8 cellular contexts compared by ENCODE assay signal in the genomic region with DNA sequence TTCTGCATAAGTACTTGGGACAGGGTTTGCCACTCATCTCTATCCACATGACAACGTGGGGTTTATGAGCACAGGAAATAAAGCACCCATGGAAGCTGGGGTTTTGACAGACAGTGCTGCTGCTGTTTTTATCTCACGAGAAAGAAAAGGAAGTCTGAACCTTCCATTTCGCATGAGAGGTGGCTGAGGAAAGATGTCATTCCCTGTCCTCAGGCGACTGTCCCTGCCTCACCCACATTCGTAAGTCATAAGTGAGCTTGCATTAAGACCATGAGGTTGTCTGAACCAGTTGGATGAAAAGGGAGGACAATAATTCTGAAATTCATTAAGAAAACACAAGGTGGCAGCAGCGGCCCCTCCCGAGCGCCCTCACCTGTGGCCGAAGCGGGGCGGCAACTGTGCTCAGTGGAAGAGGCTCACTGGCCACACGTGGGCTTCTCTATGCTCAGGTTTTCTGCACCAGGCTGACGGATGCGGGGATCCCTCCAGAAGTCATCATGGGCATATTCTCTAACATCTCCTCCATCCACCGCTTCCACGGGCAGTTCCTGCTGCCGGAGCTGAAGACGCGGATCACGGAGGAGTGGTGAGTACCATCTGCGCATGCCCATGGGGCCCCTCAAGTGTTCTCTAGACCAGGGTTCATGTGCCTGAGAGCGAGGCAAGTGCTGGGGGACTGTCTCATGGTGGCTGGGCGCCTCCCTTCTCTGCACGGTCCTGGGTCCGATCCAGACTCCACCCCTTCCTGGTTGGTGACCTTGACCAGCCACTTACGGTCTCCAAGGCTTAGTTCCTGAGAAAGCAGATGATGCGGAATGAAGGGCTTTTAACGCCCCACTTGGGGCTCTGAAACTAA. TPM values are rescaled to one million over a fixed set of nuclear protein-coding genes. Genes with fewer than 3 reads are reported as not detected.
A peak's percentile ranks its signal among the peaks of the same experiment; 100 is the strongest.
DNase-seq lines count a peak whose midpoint lies in the region; ATAC-seq and TF ChIP-seq lines count a peak whose summit lies in the region.

No MANE protein-coding gene starts in this region.

- peaks cover 8% of the 10 kb centered on the region for H3K4me1 ChIP-seq in DOHH2 (ENCODE audit: control insufficient read depth, low read length)
- no peaks in the 10 kb centered on the region for H3K4me1 ChIP-seq in cardiac muscle cell (ENCODE audit: low read depth)

- no peaks in the 10 kb centered on the region for H3F3A ChIP-seq in DOHH2 (ENCODE audit: control insufficient read depth, insufficient read depth)

- H3K36me3 ChIP-seq in DOHH2 (ENCODE audit: control insufficient read depth, low read length): peaks cover 17% of the 10 kb centered on the region
- no peaks in the 10 kb centered on the region for H3K36me3 ChIP-seq in cardiac muscle cell

- ATAC-seq in GM19467 (IDR thresholded peaks at IDR 0.05; ENCODE audit: unreplicated experiment): no peak
- no peak for ATAC-seq in HG02852 (IDR thresholded peaks at IDR 0.05; ENCODE audit: unreplicated experiment)

- H3K9me2 ChIP-seq in DOHH2 (replicated peaks; ENCODE audit: control insufficient read depth, low read length): no peaks in the 10 kb centered on the region

- no peak overlapping the region for H3K27ac ChIP-seq in DOHH2 (ENCODE audit: low read depth, low read length)
- no peak overlapping the region for H3K27ac ChIP-seq in HL-60 (replicated peaks)
- H3K27ac ChIP-seq in cardiac muscle cell: no peak overlapping the region

- DNase-seq in HL-60 (ENCODE audit: low read depth in 1 of 2, low spot score in 1 of 2) (peak; percentile 28 to 65), SHP77 (lab: John Stamatoyannopoulos, UW) (peak; percentile 74 to 88), cardiac muscle cell (ENCODE audit: low read depth in 1 of 2, low spot score in 1 of 2) (peak; percentile 60 to 72), retinal pigment epithelial cell (ENCODE audit: low read depth) (no peak)
- DNase-seq in activated naive CD4-positive, alpha-beta T cell (lab: John Stamatoyannopoulos, UW): peak in 3 of 4 experiments; percentile 21 to 43 (median 37)

- no peaks in the 10 kb centered on the region for H3K27me3 ChIP-seq in DOHH2 (ENCODE audit: control insufficient read depth, low read length)
- no peaks in the 10 kb centered on the region for H3K27me3 ChIP-seq in HL-60 (ENCODE audit: insufficient read depth, poor library complexity, severe bottlenecking)
- H3K27me3 ChIP-seq in cardiac muscle cell: peaks cover 9% of the 10 kb centered on the region

- H3K79me2 ChIP-seq in DOHH2 (ENCODE audit: control insufficient read depth, low read length): no peaks in the 10 kb centered on the region

- no peak overlapping the region for H3K4me2 ChIP-seq in DOHH2 (ENCODE audit: low read length)

- no peaks in the 10 kb centered on the region for H4K20me1 ChIP-seq in DOHH2 (ENCODE audit: control insufficient read depth, insufficient read depth, low read depth, low read length)

- TF ChIP-seq CTCF in DOHH2 (IDR thresholded peaks at IDR 0.05; ENCODE audit: low read depth, low read length, poor library complexity, severe bottlenecking) (peak; percentile 79), HL-60 (IDR thresholded peaks at IDR 0.05; ENCODE audit: insufficient read depth, low read length) (no peak), cardiac muscle cell (IDR thresholded peaks at IDR 0.05; ENCODE audit: low read depth, low read length) (peak; percentile 70), retinal pigment epithelial cell (conservative IDR thresholded peaks at IDR 0.05; ENCODE audit: low read depth, low read length) (peak; percentile 68)

- H3K9me3 ChIP-seq in DOHH2 (ENCODE audit: control insufficient read depth, insufficient read depth, low read length) (no peaks in the 10 kb centered on the region), cardiac muscle cell (ENCODE audit: low read depth) (no peaks in the 10 kb centered on the region)

- H3K4me3 ChIP-seq in DOHH2 (ENCODE audit: low read length) (no peak overlapping the region), HL-60 (replicated peaks; ENCODE audit: insufficient read depth, low read length) (no peak overlapping the region), cardiac muscle cell (no peak overlapping the region), retinal pigment epithelial cell (ENCODE audit: low read length) (peak overlapping the region; percentile 21)

RNA-seq across cellular contexts. Expression of gene SUSD3, which starts 54.7 kb away (rescaled TPM):
- not detected in 2 replicates for total RNA-seq in cardiac muscle cell
- not detected in 2 replicates for polyA plus RNA-seq in cardiac muscle cell

RNA-seq across cellular contexts. Expression of gene FGD3, which starts 56.5 kb away (rescaled TPM):
- 0.18 and 1.3 TPM in 2 replicates for total RNA-seq in cardiac muscle cell
- 0.36 TPM in 1 of 2 replicates, not detected in the other for polyA plus RNA-seq in cardiac muscle cell
